In the genomic region with DNA sequence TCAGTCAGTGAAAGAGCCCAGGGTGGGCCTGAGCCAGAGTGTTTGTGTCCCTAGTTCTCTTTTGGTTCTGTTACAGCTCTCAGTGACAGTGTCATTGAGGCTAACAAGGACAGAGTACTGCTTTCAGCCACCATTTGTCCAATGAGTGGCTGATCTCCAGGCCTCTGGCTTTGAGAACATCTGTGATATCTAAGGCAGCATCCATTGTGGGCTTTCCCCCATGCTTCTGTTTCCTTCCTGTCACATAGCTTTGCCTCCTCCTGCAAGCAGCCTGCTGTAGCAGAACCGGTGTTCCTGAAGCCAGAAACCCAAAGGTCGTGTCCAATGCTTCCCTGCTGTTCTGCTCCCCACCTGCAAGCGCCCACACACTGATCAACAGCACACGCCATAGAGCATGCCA, we compare ENCODE assay signal across 23 cellular contexts.
DNase-seq lines count a peak whose midpoint lies in the region; ATAC-seq lines count a peak whose summit lies in the region.
"Had no signal": no experiment of that assay in that cellular context is flagged by ENCODE, and none has a peak within 500 bp of the region (broad histone marks: within the 10 kb centered on the region; RNA-seq: fewer than 3 reads in every experiment).

No MANE protein-coding gene starts in this region.

- H3K4me3 ChIP-seq in CD8-positive, alpha-beta memory T cell (ENCODE audit: low read length): no peak overlapping the region
- no peak overlapping the region for H3K4me3 ChIP-seq in naive thymus-derived CD4-positive, alpha-beta T cell (ENCODE audit: low read length)
- H3K4me3 ChIP-seq: GM23248, K562, pancreas, right lobe of liver, testis had no signal

- peak overlapping the region in 4 of 7 donors; percentile 46 to 53 (median 48) for H3K4me3 Mint-ChIP-seq in CD8-positive, alpha-beta memory T cell
- H3K4me3 Mint-ChIP-seq in activated T-helper 1 cell treated with anti-CD3 and anti-CD28 coated beads, Interleukin-12 subunit alpha, Interleukin-12 subunit beta, Interleukin-2, Interleukin-4 antibody, amounts not matched to agents 30 ng/mL and 10 ng/mL and 1 ng/mL, durations not matched to agents 14 hours and 24 hours and 36 hours: peak overlapping the region; percentile 19
- H3K4me3 Mint-ChIP-seq in naive thymus-derived CD4-positive, alpha-beta T cell: peak overlapping the region; percentile 49 to 82 (median 66)

- H3K27ac ChIP-seq in CD8-positive, alpha-beta memory T cell (ENCODE audit: low read depth, low read length): no peak overlapping the region
- H3K27ac ChIP-seq in naive thymus-derived CD4-positive, alpha-beta T cell (ENCODE audit: low read depth, low read length): peak overlapping the region; percentile 94
- H3K27ac ChIP-seq: GM23248, pancreas, right lobe of liver, testis had no signal

- H3K4me1 Mint-ChIP-seq in CD8-positive, alpha-beta memory T cell: peaks cover 81 to 98% (median 97%) of the 10 kb centered on the region in 3 donors
- H3K4me1 Mint-ChIP-seq in activated T-helper 1 cell treated with anti-CD3 and anti-CD28 coated beads, Interleukin-12 subunit alpha, Interleukin-12 subunit beta, Interleukin-2, Interleukin-4 antibody, amounts not matched to agents 30 ng/mL and 10 ng/mL and 1 ng/mL, durations not matched to agents 14 hours and 24 hours and 36 hours (ENCODE audit: low read depth): peaks cover 100% of the 10 kb centered on the region
- H3K4me1 Mint-ChIP-seq in naive thymus-derived CD4-positive, alpha-beta T cell: peaks cover 62 to 99% (median 96%) of the 10 kb centered on the region in 7 donors

- POLR2A ChIA-PET in CD8-positive, alpha-beta memory T cell (lab: Charles Lee): interaction anchor here (0.9 to 1.3 kb wide), 2 partner anchors 58 to 167 kb away, joined by 3 to 4 read pairs; no protein-coding TSS in a partner anchor
- POLR2A ChIA-PET in naive thymus-derived CD4-positive, alpha-beta T cell (lab: Charles Lee): interaction anchor here (1.0 to 43.0 kb wide), 11 partner anchors 9 to 164 kb away, joined by 3 to 2368 read pairs (median 5); partner anchors contain the start of gene IKZF1

- ATAC-seq in naive thymus-derived CD4-positive, alpha-beta T cell: peak; percentile 39
- ATAC-seq in HG02798 (IDR thresholded peaks at IDR 0.05; ENCODE audit: poor library complexity, unreplicated experiment) (no peak), GM19395 (IDR thresholded peaks at IDR 0.05; ENCODE audit: unreplicated experiment) (no peak), HG03175 (IDR thresholded peaks at IDR 0.05; ENCODE audit: unreplicated experiment) (no peak)
- ATAC-seq: K562, pancreas, right lobe of liver, Right ventricle myocardium inferior had no signal

- no peaks in the 10 kb centered on the region for H3K9me3 ChIP-seq in CD8-positive, alpha-beta memory T cell (ENCODE audit: low read length)
- H3K9me3 ChIP-seq in naive thymus-derived CD4-positive, alpha-beta T cell (ENCODE audit: control insufficient read depth in 2 of 3, low read length in 3 of 3): no peaks in the 10 kb centered on the region
- H3K9me3 ChIP-seq: pancreas, right lobe of liver, testis had no signal

- peaks cover 10 to 87% (median 40%) of the 10 kb centered on the region in 3 donors for H3K36me3 Mint-ChIP-seq in CD8-positive, alpha-beta memory T cell
- H3K36me3 Mint-ChIP-seq in activated T-helper 1 cell treated with anti-CD3 and anti-CD28 coated beads, Interleukin-12 subunit alpha, Interleukin-12 subunit beta, Interleukin-2, Interleukin-4 antibody, amounts not matched to agents 30 ng/mL and 10 ng/mL and 1 ng/mL, durations not matched to agents 14 hours and 24 hours and 36 hours (ENCODE audit: low read depth): peaks cover 68% of the 10 kb centered on the region
- H3K36me3 Mint-ChIP-seq in naive thymus-derived CD4-positive, alpha-beta T cell: peaks cover 6 to 63% (median 48%) of the 10 kb centered on the region in 5 donors

- intact Hi-C loops in activated T-helper 1 cell treated with anti-CD3 and anti-CD28 coated beads, Interleukin-12 subunit alpha, Interleukin-12 subunit beta, Interleukin-2, Interleukin-4 antibody, amounts not matched to agents 30 ng/mL and 10 ng/mL and 1 ng/mL, durations not matched to agents 14 hours and 24 hours and 36 hours (cut with micrococcal nuclease): loop anchor here (1.0 to 5.0 kb wide), 3 partner anchors 20 to 74 kb away; no protein-coding TSS in a partner anchor
- intact Hi-C loops in naive thymus-derived CD4-positive, alpha-beta T cell (cut with micrococcal nuclease): loop anchor here in 1 of 2 donors (5.0 kb wide), 1 partner anchor 304 kb away; no protein-coding TSS in a partner anchor

- H3K36me3 ChIP-seq in CD8-positive, alpha-beta memory T cell (ENCODE audit: insufficient read depth, low read length): peaks cover 55% of the 10 kb centered on the region
- peaks cover 45 to 75% (median 45%) of the 10 kb centered on the region in 3 experiments for H3K36me3 ChIP-seq in naive thymus-derived CD4-positive, alpha-beta T cell (ENCODE audit: control insufficient read depth in 2 of 3, insufficient read depth in 3 of 3, low read length in 3 of 3)
- H3K36me3 ChIP-seq: pancreas, right lobe of liver had no signal

- CTCF ChIA-PET in CD8-positive, alpha-beta memory T cell (lab: Charles Lee): interaction anchor here (0.7 to 40.0 kb wide), 6 partner anchors 10 to 167 kb away, joined by 3 to 815 read pairs (median 4); partner anchors contain the start of gene IKZF1
- CTCF ChIA-PET in naive thymus-derived CD4-positive, alpha-beta T cell (lab: Charles Lee): interaction anchor here (1.2 to 12.5 kb wide), 4 partner anchors 34 to 168 kb away, joined by 3 to 181 read pairs (median 6); no protein-coding TSS in a partner anchor

- DNase-seq in activated CD8-positive, alpha-beta memory T cell treated with anti-CD3 and anti-CD28 coated beads for 24 hours: peak; percentile 56
- no peak for DNase-seq in activated CD8-positive, alpha-beta memory T cell treated with anti-CD3 and anti-CD28 coated beads, Interleukin-2, amount 50 U/mL, for 4 hours
- no peak for DNase-seq in CD8-positive, alpha-beta memory T cell
- no peak for DNase-seq in activated T-helper 1 cell treated with anti-CD3 and anti-CD28 coated beads, Interleukin-12 subunit alpha, Interleukin-12 subunit beta, Interleukin-2, Interleukin-4 antibody, amounts not matched to agents 30 ng/mL and 10 ng/mL and 1 ng/mL, durations not matched to agents 14 hours and 24 hours and 36 hours (ENCODE audit: low spot score)
- DNase-seq in naive thymus-derived CD4-positive, alpha-beta T cell: no peak
- DNase-seq: activated gamma-delta T cell, C1 segment of cervical spinal cord, DMS153, GDM1, GM23248, kidney glomerular epithelial cell, mammary epithelial cell, NCI-H146, NCI-H2171 treated with DMSO at 0.1 percent for 48 hours, pancreas, right lobe of liver, SW 1271, testis had no signal

- H3K27me3 ChIP-seq in CD8-positive, alpha-beta memory T cell (ENCODE audit: insufficient read depth, low read length, poor library complexity, severe bottlenecking): no peaks in the 10 kb centered on the region
- no peaks in the 10 kb centered on the region for H3K27me3 ChIP-seq in naive thymus-derived CD4-positive, alpha-beta T cell (ENCODE audit: control insufficient read depth in 2 of 2, insufficient read depth in 2 of 2, low read length in 2 of 2)
- H3K27me3 ChIP-seq: pancreas, right lobe of liver, testis had no signal

- no peaks in the 10 kb centered on the region for H3K9me3 Mint-ChIP-seq in CD8-positive, alpha-beta memory T cell
- H3K9me3 Mint-ChIP-seq in activated T-helper 1 cell treated with anti-CD3 and anti-CD28 coated beads, Interleukin-12 subunit alpha, Interleukin-12 subunit beta, Interleukin-2, Interleukin-4 antibody, amounts not matched to agents 30 ng/mL and 10 ng/mL and 1 ng/mL, durations not matched to agents 14 hours and 24 hours and 36 hours: no peaks in the 10 kb centered on the region
- H3K9me3 Mint-ChIP-seq in naive thymus-derived CD4-positive, alpha-beta T cell: no peaks in the 10 kb centered on the region

- H3K27ac Mint-ChIP-seq in CD8-positive, alpha-beta memory T cell: peak overlapping the region in 7 of 8 donors; percentile 72 to 97 (median 88)
- H3K27ac Mint-ChIP-seq in activated T-helper 1 cell treated with anti-CD3 and anti-CD28 coated beads, Interleukin-12 subunit alpha, Interleukin-12 subunit beta, Interleukin-2, Interleukin-4 antibody, amounts not matched to agents 30 ng/mL and 10 ng/mL and 1 ng/mL, durations not matched to agents 14 hours and 24 hours and 36 hours: peak overlapping the region; percentile 94
- peak overlapping the region in 7 of 9 donors; percentile 72 to 99 (median 89) for H3K27ac Mint-ChIP-seq in naive thymus-derived CD4-positive, alpha-beta T cell

- H3K27me3 Mint-ChIP-seq in CD8-positive, alpha-beta memory T cell: no peaks in the 10 kb centered on the region
- H3K27me3 Mint-ChIP-seq in activated T-helper 1 cell treated with anti-CD3 and anti-CD28 coated beads, Interleukin-12 subunit alpha, Interleukin-12 subunit beta, Interleukin-2, Interleukin-4 antibody, amounts not matched to agents 30 ng/mL and 10 ng/mL and 1 ng/mL, durations not matched to agents 14 hours and 24 hours and 36 hours (ENCODE audit: insufficient read depth): no peaks in the 10 kb centered on the region
- H3K27me3 Mint-ChIP-seq in naive thymus-derived CD4-positive, alpha-beta T cell: no peaks in the 10 kb centered on the region

- H3K4me1 ChIP-seq in CD8-positive, alpha-beta memory T cell (ENCODE audit: insufficient read depth, low read length): peaks cover 90% of the 10 kb centered on the region
- peaks cover 63 to 86% of the 10 kb centered on the region in 2 donors for H3K4me1 ChIP-seq in naive thymus-derived CD4-positive, alpha-beta T cell (ENCODE audit: control insufficient read depth in 2 of 2, insufficient read depth in 2 of 2, low read length in 2 of 2)
- H3K4me1 ChIP-seq: pancreas, right lobe of liver, testis had no signal
